Comparison of ENCODE assay signal across 8 cellular contexts in the genomic region with DNA sequence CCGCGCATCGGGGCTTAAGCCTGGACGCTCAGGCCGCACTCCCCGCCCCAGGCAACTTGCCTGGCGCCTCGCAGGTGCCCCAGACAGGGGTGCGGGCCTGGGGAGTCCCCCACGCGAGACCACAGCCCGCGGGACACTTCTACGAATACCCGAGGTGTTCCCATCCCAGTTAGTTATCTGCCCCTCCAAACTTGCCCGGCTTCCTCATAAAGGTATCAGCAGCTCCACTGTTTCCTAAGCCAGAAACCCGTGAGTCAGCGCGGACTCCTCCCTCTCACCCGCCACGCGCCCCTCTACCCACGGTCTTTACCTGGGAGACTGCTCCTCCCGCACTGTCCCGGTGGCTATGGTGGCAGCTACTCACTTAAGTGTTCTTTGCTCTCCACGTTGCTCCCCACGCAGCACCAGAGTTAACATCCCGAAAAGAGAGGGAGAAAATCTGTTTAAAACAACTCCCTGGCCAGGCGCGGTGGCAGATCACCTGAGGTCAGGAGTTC. TPM values are rescaled to one million over a fixed set of nuclear protein-coding genes. Genes with fewer than 3 reads are reported as not detected.
A peak's percentile ranks its signal among the peaks of the same experiment; 100 is the strongest.
DNase-seq lines count a peak whose midpoint lies in the region; ATAC-seq and TF ChIP-seq lines count a peak whose summit lies in the region.

No MANE protein-coding gene starts in this region.

- H3K9me3 Mint-ChIP-seq in MCF 10A (ENCODE audit: unreplicated experiment) (no peaks in the 10 kb centered on the region), mesothelial cell of epicardium (no peaks in the 10 kb centered on the region)

- H3K9me3 ChIP-seq in right atrium auricular region: no peaks in the 10 kb centered on the region
- H3K9me3 ChIP-seq in upper lobe of left lung: no peaks in the 10 kb centered on the region

- no peaks in the 10 kb centered on the region for H3K27me3 Mint-ChIP-seq in MCF 10A (ENCODE audit: insufficient read depth, unreplicated experiment)
- no peaks in the 10 kb centered on the region for H3K27me3 Mint-ChIP-seq in mesothelial cell of epicardium (ENCODE audit: low read depth)

- H3K27ac ChIP-seq in right atrium auricular region: peak overlapping the region in 1 of 2 donors; percentile 69
- peak overlapping the region in 2 of 4 donors; percentile 84 to 97 for H3K27ac ChIP-seq in upper lobe of left lung

- no TSS peak for BruUV-seq in MCF 10A (replicated peaks; lab: Mats Ljungman, UMichigan)

- TF ChIP-seq POLR2A in upper lobe of left lung (IDR thresholded peaks at IDR 0.05): no peak

- CTCF ChIA-PET in MCF 10A (lab: Yijun Ruan, JAX): interaction anchor here (0.6 to 1.0 kb wide), 2 partner anchors 85 to 358 kb away, joined by 4 to 5 read pairs; no protein-coding TSS in a partner anchor

- no peak for TF ChIP-seq EP300 in upper lobe of left lung (IDR thresholded peaks at IDR 0.05)

- TF ChIP-seq CTCF in right atrium auricular region (IDR thresholded peaks at IDR 0.05) (no peak), MCF 10A (IDR thresholded peaks at IDR 0.05; ENCODE audit: unreplicated experiment) (no peak), mesothelial cell of epicardium (IDR thresholded peaks at IDR 0.05; ENCODE audit: unreplicated experiment) (no peak), upper lobe of left lung (IDR thresholded peaks at IDR 0.05) (no peak)

- ATAC-seq in left ventricle myocardium superior: no peak
- ATAC-seq in upper lobe of left lung (ENCODE audit: low FRiP score in 2 of 2): no peak
- no peak for ATAC-seq in GM19035 (IDR thresholded peaks at IDR 0.05; ENCODE audit: unreplicated experiment)

- H3K36me3 Mint-ChIP-seq in MCF 10A (ENCODE audit: insufficient read depth, unreplicated experiment) (peaks cover 6% of the 10 kb centered on the region), mesothelial cell of epicardium (no peaks in the 10 kb centered on the region)

- H3K27me3 ChIP-seq in right atrium auricular region (no peaks in the 10 kb centered on the region), upper lobe of left lung (no peaks in the 10 kb centered on the region)

- H3K4me1 Mint-ChIP-seq in MCF 10A (ENCODE audit: insufficient read depth, unreplicated experiment): peaks cover 18% of the 10 kb centered on the region
- peaks cover 35% of the 10 kb centered on the region for H3K4me1 Mint-ChIP-seq in mesothelial cell of epicardium

- DNase-seq in right atrium auricular region (ENCODE audit: low spot score) (no peak), left ventricle myocardium superior (no peak), MCF 10A (ENCODE audit: unreplicated experiment) (no peak), mesothelial cell of epicardium (ENCODE audit: low spot score in 2 of 2, unreplicated experiment in 2 of 2) (no peak), upper lobe of left lung (no peak), RKO (ENCODE audit: low spot score) (no peak), KG1 (lab: John Stamatoyannopoulos, UW) (no peak)

- no peaks in the 10 kb centered on the region for H3K36me3 ChIP-seq in right atrium auricular region
- H3K36me3 ChIP-seq in upper lobe of left lung: no peaks in the 10 kb centered on the region

- POLR2A ChIA-PET in MCF 10A (lab: Yijun Ruan, JAX): interaction anchor here (0.8 to 1.2 kb wide), 2 partner anchors 17 to 24 kb away, joined by 3 to 4 read pairs; no protein-coding TSS in a partner anchor

- 74 to 79% methylated on average over 21 to 26 of the region's 30 CpGs for WGBS in upper lobe of left lung, 2 donors

- H3K4me1 ChIP-seq in right atrium auricular region: peaks cover 0 to 34% of the 10 kb centered on the region in 2 donors
- peaks cover 25 to 36% (median 29%) of the 10 kb centered on the region in 4 donors for H3K4me1 ChIP-seq in upper lobe of left lung

- intact Hi-C loops in left ventricle myocardium superior (cut with micrococcal nuclease): no loop called here
- intact Hi-C loops in MCF 10A (cut with micrococcal nuclease): loop anchor here (2.0 kb wide), 1 partner anchor 109 kb away; no protein-coding TSS in a partner anchor

- H3K4me3 ChIP-seq in right atrium auricular region: peak overlapping the region; percentile 54 to 67
- H3K4me3 ChIP-seq in upper lobe of left lung: peak overlapping the region in 3 of 4 donors; percentile 75 to 98 (median 91)

- H3K4me3 Mint-ChIP-seq in MCF 10A (ENCODE audit: unreplicated experiment) (peak overlapping the region; percentile 71), mesothelial cell of epicardium (peak overlapping the region; percentile 70)

- H3K27ac Mint-ChIP-seq in MCF 10A (ENCODE audit: low read depth, unreplicated experiment) (peak overlapping the region; percentile 17), mesothelial cell of epicardium (peak overlapping the region; percentile 84)

RNA-seq across cellular contexts. Expression of gene CREBBP, which starts 1.0 kb away (rescaled TPM):
- 10 to 100 TPM; 38.3 to 54.3 TPM for total RNA-seq in right atrium auricular region
- 40.6 TPM for total RNA-seq in left ventricle myocardium superior
- total RNA-seq in MCF 10A (2022): 73.7 and 74.0 TPM in 2 replicates
- 141 to 151 TPM (median 148 TPM) in 3 replicates for total RNA-seq in mesothelial cell of epicardium
- total RNA-seq in upper lobe of left lung: 100 to 1,000 TPM in 3 of 6 donors, 10 to 100 TPM in 3; 54.1 to 175 (median 99.2) TPM
